23 cellular contexts compared by ENCODE assay signal in the genomic region with DNA sequence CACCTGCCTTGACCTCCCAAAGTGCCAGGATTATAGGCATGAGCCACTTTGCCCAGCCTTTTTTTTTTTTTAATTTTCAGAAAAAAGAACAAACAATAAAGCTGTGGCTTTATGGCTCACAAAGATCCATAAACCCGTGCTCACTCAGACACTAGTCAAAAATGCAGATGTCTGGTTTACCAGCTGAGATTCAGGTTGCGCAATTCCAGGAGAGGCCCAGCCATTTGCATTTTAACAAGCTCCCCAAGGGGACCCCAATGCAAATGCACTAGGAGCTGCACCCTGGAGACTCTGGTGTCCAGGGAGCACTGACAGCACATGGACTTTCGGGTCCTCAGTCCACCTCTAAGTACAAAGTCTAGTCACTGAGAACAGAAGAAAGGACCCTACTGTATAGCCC.
DNase-seq lines count a peak whose midpoint lies in the region; ATAC-seq, FAIRE-seq and TF ChIP-seq lines count a peak whose summit lies in the region.
"Had no signal": no experiment of that assay in that cellular context is flagged by ENCODE, and none has a peak within 500 bp of the region (broad histone marks: within the 10 kb centered on the region; RNA-seq: fewer than 3 reads in every experiment).

No MANE protein-coding gene starts in this region.

- H2BK20ac ChIP-seq in IMR-90 (ENCODE audit: low read depth, low read length) (no peak overlapping the region), H1 (ENCODE audit: low read length) (no peak overlapping the region)

- H3K27ac Mint-ChIP-seq in immature natural killer cell = peak overlapping the region in 1 of 6 donors; percentile 76
- H3K27ac Mint-ChIP-seq: B cell; CD4-positive, alpha-beta T cell; CD8-positive, alpha-beta T cell had no signal

- WGBS in A549 (ENCODE audit: missing lambda C conversion rate) = 19% methylated on average over 3 of the region's 3 CpGs
- WGBS in IMR-90 (ENCODE audit: extremely low coverage in 2 of 2, insufficient read length in 1 of 2), 2 experiments = no CpG with 5 or more reads among the region's 3 CpGs
- WGBS in H1 (ENCODE audit: extremely low coverage in 1 of 2, insufficient coverage in 1 of 2, insufficient read length in 1 of 2, insufficient replicate concordance in 2 of 2, low coverage in 1 of 2, low lambda C conversion rate in 2 of 2, missing lambda C conversion rate in 1 of 2), 2 experiments = 85% methylated on average over 3 of the region's 3 CpGs; no CpG with 5 or more reads in 1 of the 2 experiments

- POLR2A ChIA-PET in A549 (lab: Yijun Ruan, JAX) (no interaction called here), IMR-90 (lab: Charles Lee; ENCODE audit: unreplicated experiment) (no interaction called here), H1 (lab: Charles Lee; ENCODE audit: partially characterized antibody) (no interaction called here)

- no peaks in the 10 kb centered on the region for H3K9me1 ChIP-seq in IMR-90 (ENCODE audit: insufficient read depth, low read length)

- H2BK120ac ChIP-seq in IMR-90 (ENCODE audit: low read depth, low read length) (no peak overlapping the region), H1 (replicated peaks; ENCODE audit: low read depth, low read length) (no peak overlapping the region)

- no peak overlapping the region for H3K27ac ChIP-seq in A549
- no peak overlapping the region for H3K27ac ChIP-seq in IMR-90 (ENCODE audit: insufficient read depth, low read length)
- H3K27ac ChIP-seq in H1 (ENCODE audit: low read depth, low read length) = no peak overlapping the region
- H3K27ac ChIP-seq: BLaER1 treated with 17β-estradiol and CSF1 and Interleukin-3, amounts not matched to agents 10 nM and 100 nM; C4-2B had no signal

- H4K20me1 ChIP-seq in IMR-90 (ENCODE audit: insufficient read depth, low read length) = no peaks in the 10 kb centered on the region
- no peaks in the 10 kb centered on the region for H4K20me1 ChIP-seq in H1 (replicated peaks in 1 of 2; ENCODE audit: control insufficient read depth in 1 of 2, insufficient read depth in 2 of 2, low read length in 2 of 2)
- H4K20me1 ChIP-seq: BLaER1 treated with 17β-estradiol and CSF1 and Interleukin-3, amounts not matched to agents 10 nM and 100 nM had no signal

- H3K9ac ChIP-seq in IMR-90 (ENCODE audit: low read depth, low read length) (no peak overlapping the region), H1 (replicated peaks in 1 of 4; ENCODE audit: extremely low read depth in 1 of 4, low read depth in 3 of 4, low read length in 3 of 4) (no peak overlapping the region)
- H3K9ac ChIP-seq: BLaER1 treated with 17β-estradiol and CSF1 and Interleukin-3, amounts not matched to agents 10 nM and 100 nM had no signal

- H2BK15ac ChIP-seq in IMR-90 (ENCODE audit: low read depth, low read length) = no peak overlapping the region
- 0 out of 2 replicates have a peak overlapping the region, but pooled peaks have one; percentile 16 for H2BK15ac ChIP-seq in H1 (ENCODE audit: low read length)

- no peak overlapping the region for H3K4me3 Mint-ChIP-seq in immature natural killer cell
- H3K4me3 Mint-ChIP-seq: B cell; CD4-positive, alpha-beta T cell; CD8-positive, alpha-beta T cell had no signal

- no peak overlapping the region for H2AK5ac ChIP-seq in IMR-90 (ENCODE audit: low read depth, low read length)
- no peak overlapping the region for H2AK5ac ChIP-seq in H1 (ENCODE audit: low read depth, low read length)

- DNase-seq in A549 (ENCODE audit: low read depth in 1 of 2, low spot score in 1 of 2) (no peak), IMR-90 (no peak), NB4 (ENCODE audit: low read depth) (peak; percentile 16), H1 (ENCODE audit: low read depth in 1 of 2, low spot score in 2 of 2) (no peak), immature natural killer cell (no peak)
- DNase-seq: 8988T; AML-193; Caco-2; Calu3; CD4-positive, alpha-beta T cell; CD8-positive, alpha-beta T cell; DMS79 treated with DMSO at 0.1 percent for 48 hours; GF-D8 had no signal

- H3K27me3 ChIP-seq in IMR-90 (ENCODE audit: control insufficient read depth, insufficient read depth, low read length) = no peaks in the 10 kb centered on the region
- no peaks in the 10 kb centered on the region for H3K27me3 ChIP-seq in H1 (replicated peaks in 1 of 4; ENCODE audit: control insufficient read depth in 3 of 4, extremely low read depth in 1 of 4, insufficient read depth in 3 of 4, low read length in 3 of 4)

- H3K4me3 ChIP-seq in A549 = no peak overlapping the region
- H3K4me3 ChIP-seq in IMR-90 (ENCODE audit: insufficient read depth, low read depth, low read length) = no peak overlapping the region
- no peak overlapping the region for H3K4me3 ChIP-seq in NB4 (ENCODE audit: low read depth, low read length)
- H3K4me3 ChIP-seq in H1 (ENCODE audit: extremely low read depth in 1 of 4, insufficient read depth in 2 of 4, low read depth in 3 of 4, low read length in 4 of 4) = no peak overlapping the region
- H3K4me3 ChIP-seq: BLaER1 treated with 17β-estradiol and CSF1 and Interleukin-3, amounts not matched to agents 10 nM and 100 nM had no signal

- in situ Hi-C loops in IMR-90 (cut with MboI; ENCODE audit: low sequenced_read_pairs) = no loop called here

- intact Hi-C loops in IMR-90 (cut with micrococcal nuclease) = no loop called here

- no peak overlapping the region; the same call in 1 of the 2 replicates for H2BK12ac ChIP-seq in H1 (ENCODE audit: low read depth, low read length)

- H3K14ac ChIP-seq in IMR-90 (replicated peaks; ENCODE audit: low read depth, low read length) = no peak overlapping the region
- H3K14ac ChIP-seq in H1 (ENCODE audit: insufficient read length) = no peak overlapping the region

- no peaks in the 10 kb centered on the region for H3K9me3 Mint-ChIP-seq in immature natural killer cell
- H3K9me3 Mint-ChIP-seq: CD4-positive, alpha-beta T cell; CD8-positive, alpha-beta T cell had no signal

- H3K4ac ChIP-seq in IMR-90 (ENCODE audit: low read depth, low read length) (no peak overlapping the region), H1 (replicated peaks; ENCODE audit: insufficient read length, low read depth, low read length) (no peak overlapping the region)

- H3K9me3 ChIP-seq in A549 (no peaks in the 10 kb centered on the region), IMR-90 (ENCODE audit: control insufficient read depth, insufficient read depth, low read length) (peaks cover 18% of the 10 kb centered on the region), H1 (ENCODE audit: insufficient read depth in 2 of 2, low read depth in 1 of 2, low read length in 1 of 2) (no peaks in the 10 kb centered on the region; a peak in 1 of 4 replicates)
- H3K9me3 ChIP-seq: BLaER1 treated with 17β-estradiol and CSF1 and Interleukin-3, amounts not matched to agents 10 nM and 100 nM; Caco-2 had no signal

- CTCF ChIA-PET in A549 (lab: Yijun Ruan, JAX) (no interaction called here), IMR-90 (lab: Yijun Ruan, JAX) (no interaction called here), H1 (lab: Charles Lee; ENCODE audit: partially characterized antibody) (interaction anchor here (0.6 to 2.0 kb wide), 7 partner anchors 12 to 1613 kb away, joined by 3 to 9 read pairs (median 3); no protein-coding TSS in a partner anchor)

- H2AK9ac ChIP-seq in IMR-90 (replicated peaks; ENCODE audit: low read depth, low read length, poor library complexity) = no peak overlapping the region

- TF ChIP-seq EP300 in A549 (IDR thresholded peaks at IDR 0.05) = no peak
- no peak for TF ChIP-seq EP300 in H1 (IDR thresholded peaks at IDR 0.05; ENCODE audit: borderline replicate concordance in 1 of 2, low read depth in 2 of 2, low read length in 2 of 2)

- no peak for ATAC-seq in A549
- no peak for ATAC-seq in IMR-90 (ENCODE audit: low read depth)
- ATAC-seq in HG02885 (IDR thresholded peaks at IDR 0.05; ENCODE audit: poor library complexity, unreplicated experiment) = no peak
- no peak for ATAC-seq in activated CD4-positive, CD25-positive, alpha-beta regulatory T cell treated with anti-CD3 and anti-CD28 coated beads, Interleukin-2, amount 50 U/mL, for 24 hours
- ATAC-seq: CD8-positive, alpha-beta T cell had no signal

- H3K36me3 ChIP-seq in IMR-90 (ENCODE audit: control insufficient read depth, insufficient read depth, low read length) (no peaks in the 10 kb centered on the region), H1 (ENCODE audit: control insufficient read depth in 2 of 4, insufficient read depth in 4 of 4, low read length in 3 of 4) (no peaks in the 10 kb centered on the region)
- H3K36me3 ChIP-seq: BLaER1 treated with 17β-estradiol and CSF1 and Interleukin-3, amounts not matched to agents 10 nM and 100 nM had no signal

- no peaks in the 10 kb centered on the region for H3K23me2 ChIP-seq in H1 (ENCODE audit: low read depth, low read length)

- TF ChIP-seq CTCF in A549 (IDR thresholded peaks at IDR 0.05) (no peak), IMR-90 (conservative IDR thresholded peaks at IDR 0.05; ENCODE audit: low read depth, low read length) (no peak), NB4 (IDR thresholded peaks at IDR 0.05; ENCODE audit: low read depth, low read length) (no peak), H1 (IDR thresholded peaks at IDR 0.05; ENCODE audit: control extremely low read depth in 1 of 3, insufficient read depth in 1 of 3, low read depth in 1 of 3, low read length in 3 of 3) (no peak)

- H4K8ac ChIP-seq in IMR-90 (ENCODE audit: low read depth in 2 of 2, low read length in 2 of 2) (no peak overlapping the region), H1 (ENCODE audit: extremely low read depth, insufficient read depth, low read length) (no peak overlapping the region)

- H2AFZ ChIP-seq in IMR-90 (replicated peaks; ENCODE audit: low read length, poor library complexity) (no peak overlapping the region), H1 (ENCODE audit: low read length) (no peak overlapping the region)

- TF ChIP-seq POLR2A in A549 (IDR thresholded peaks at IDR 0.05; ENCODE audit: low read length) (no peak), IMR-90 (IDR thresholded peaks at IDR 0.05; ENCODE audit: low read depth, low read length) (no peak), NB4 (IDR thresholded peaks at IDR 0.05; ENCODE audit: extremely low read depth, insufficient read length) (no peak), H1 (IDR thresholded peaks at IDR 0.05; ENCODE audit: control extremely low read depth in 1 of 2, low read depth in 2 of 2, low read length in 2 of 2) (no peak)

- H3K23ac ChIP-seq in IMR-90 (ENCODE audit: low read depth, low read length) = no peak overlapping the region
- H3K23ac ChIP-seq in H1 (ENCODE audit: insufficient read length) = no peak overlapping the region

- no TSS peak for BruUV-seq in IMR-90 (replicated peaks; lab: Mats Ljungman, UMichigan)

- H3K79me1 ChIP-seq in IMR-90 (ENCODE audit: low read depth in 1 of 2, low read length in 2 of 2) = no peaks in the 10 kb centered on the region
- H3K79me1 ChIP-seq in H1 (ENCODE audit: low read depth, low read length) = no peaks in the 10 kb centered on the region

- TF ChIP-seq RAD21 in A549 (conservative IDR thresholded peaks at IDR 0.05 in 1 of 2, IDR thresholded peaks at IDR 0.05 in 1 of 2) (no peak), IMR-90 (IDR thresholded peaks at IDR 0.05; ENCODE audit: low read length) (no peak), H1 (IDR thresholded peaks at IDR 0.05 in 1 of 2, conservative IDR thresholded peaks at IDR 0.05 in 1 of 2; ENCODE audit: low read depth in 2 of 2, low read length in 2 of 2) (no peak)

- H3K4me2 ChIP-seq in A549 (no peak overlapping the region), IMR-90 (ENCODE audit: low read depth, low read length) (no peak overlapping the region), H1 (ENCODE audit: insufficient read depth in 1 of 2, low read depth in 2 of 2, low read length in 2 of 2) (no peak overlapping the region)

- dilution Hi-C loops in IMR-90 (cut with HindIII; ENCODE audit: low sequenced_read_pairs, unreplicated experiment) = no loop called here

- H4K5ac ChIP-seq in IMR-90 (ENCODE audit: low read depth, low read length) (no peak overlapping the region), H1 (ENCODE audit: insufficient read length, low read depth, low read length) (no peak overlapping the region)

- H4K91ac ChIP-seq in IMR-90 (ENCODE audit: insufficient read depth, low read depth, low read length) = no peak overlapping the region
- no peak overlapping the region for H4K91ac ChIP-seq in H1 (replicated peaks; ENCODE audit: insufficient read length, low read length)

- H3K79me2 ChIP-seq in H1 (ENCODE audit: control insufficient read depth in 1 of 2, insufficient read depth in 2 of 2, low read length in 2 of 2) = no peaks in the 10 kb centered on the region

- no peak overlapping the region for H2BK5ac ChIP-seq in IMR-90 (ENCODE audit: low read depth, low read length, poor library complexity, severe bottlenecking)
- no peak overlapping the region for H2BK5ac ChIP-seq in H1 (ENCODE audit: low read depth, low read length)

- H3K36me3 Mint-ChIP-seq in immature natural killer cell = no peaks in the 10 kb centered on the region
- H3K36me3 Mint-ChIP-seq: CD8-positive, alpha-beta T cell had no signal

- H3K4me1 Mint-ChIP-seq in immature natural killer cell = peaks cover 62 to 65% of the 10 kb centered on the region in 2 donors

- H3K4me1 ChIP-seq in A549 (no peaks in the 10 kb centered on the region), IMR-90 (ENCODE audit: control insufficient read depth, insufficient read depth, low read length) (no peaks in the 10 kb centered on the region), H1 (replicated peaks in 1 of 4; ENCODE audit: control insufficient read depth in 3 of 4, insufficient read depth in 4 of 4, low read length in 3 of 4) (peaks cover 0 to 11% (median 5%) of the 10 kb centered on the region in 4 experiments; a peak in 4 of 7 replicates)
- H3K4me1 ChIP-seq: Caco-2 had no signal

- H3K18ac ChIP-seq in IMR-90 (ENCODE audit: low read depth, low read length) = no peak overlapping the region
- no peak overlapping the region for H3K18ac ChIP-seq in H1 (ENCODE audit: extremely low read depth, low read length)

- no peak for FAIRE-seq in A549 (lab: Jason Lieb, UNC)
- FAIRE-seq in H1 (lab: Jason Lieb, UNC) = no peak
- FAIRE-seq: A204.1, D721Med, G401.6, GM12891, GM19239 had no signal

- no peak overlapping the region for H3K56ac ChIP-seq in IMR-90 (ENCODE audit: extremely low read depth, insufficient read depth, low read length)
- no peak overlapping the region for H3K56ac ChIP-seq in H1 (replicated peaks; ENCODE audit: insufficient read length, low read depth, low read length)

- peaks cover 4 to 11% (median 9%) of the 10 kb centered on the region in 3 donors for H3K27me3 Mint-ChIP-seq in immature natural killer cell (ENCODE audit: low read depth in 3 of 3)

Comparison
In these comparisons a context has a peak if more than half of its experiments do, and no peak if none do; other contexts are left out.
1. Of the 18 proteins assayed by ChIP-seq in both H1 and A549: peak only in H1: none; only in A549: none; in both: CEBPB; in neither: 17.